In the genomic region with DNA sequence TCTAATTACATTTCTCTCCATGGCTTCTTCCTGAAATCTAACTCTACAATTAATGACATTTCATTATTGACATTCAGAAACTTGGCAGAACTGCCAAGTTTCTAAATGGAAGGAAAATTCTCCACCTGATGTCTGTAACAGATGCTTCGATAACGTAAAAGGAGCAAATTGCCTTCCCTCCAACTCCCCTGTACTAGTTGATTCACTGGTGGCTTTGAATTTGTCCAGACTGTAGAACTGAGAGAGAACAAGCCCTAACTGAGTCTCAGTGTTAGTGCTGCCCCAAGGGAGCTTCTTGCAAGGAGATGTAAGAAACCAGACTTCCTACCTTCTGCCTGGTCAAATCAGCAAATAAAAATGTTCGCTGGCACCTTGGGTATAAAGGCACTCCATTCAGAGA, we compare ENCODE assay signal across 25 cellular contexts.
"Had no signal": no experiment of that assay in that cellular context is flagged by ENCODE, and none has a peak within 500 bp of the region (broad histone marks: within the 10 kb centered on the region; RNA-seq: fewer than 3 reads in every experiment).

No MANE protein-coding gene starts in this region.

- H3K27me3 ChIP-seq: adrenal gland, MG63, Peyer's patch had no signal

- DNase-seq: activated CD4-positive, alpha-beta T cell treated with anti-CD3 and anti-CD28 coated beads for 48 hours; activated CD4-positive, alpha-beta T cell treated with anti-CD3 and anti-CD28 coated beads, Interleukin-2, amount 50 U/mL, for 4 hours; activated CD4-positive, CD25-positive, alpha-beta regulatory T cell treated with anti-CD3 and anti-CD28 coated beads, Interleukin-2, amount 50 U/mL, for 72 hours; activated CD8-positive, alpha-beta memory T cell treated with anti-CD3 and anti-CD28 coated beads, Interleukin-2, amount 50 U/mL, for 48 hours; activated CD8-positive, alpha-beta T cell treated with anti-CD3 and anti-CD28 coated beads, Interleukin-2, amount 10 ng/mL, durations not matched to agents 7 days and 5 days; activated naive CD4-positive, alpha-beta T cell treated with anti-CD3 and anti-CD28 coated beads, Interleukin-2, amount 50 U/mL, for 16 hours; activated naive CD8-positive, alpha-beta T cell treated with anti-CD3 and anti-CD28 coated beads, Interleukin-2, amount 10 ng/mL, durations not matched to agents 7 days and 5 days; activated T-cell treated with anti-CD3 and anti-CD28 coated beads, Interleukin-2, amount 50 U/mL, for 1 hour; adrenal gland; anterior cingulate cortex; cerebellar nuclear complex; MG63; MV-4-11; NCI-H1092 treated with DMSO at 0.1 percent for 48 hours; NCI-H1436 treated with DMSO at 0.1 percent for 48 hours; NCI-H1930; NCI-H2107; NCI-H2227 treated with DMSO at 0.1 percent for 48 hours; NCI-H446 treated with DMSO at 0.1 percent for 48 hours; NCI-H524 treated with DMSO at 0.1 percent for 48 hours; NCI-H774; NK-92 treated with Interleukin-12 subunit alpha and Interleukin-12 subunit beta, amount 100 ng/mL, for 24 hours; Peyer's patch; SHP77 treated with DMSO at 0.1 percent for 48 hours had no signal

- H3K36me3 ChIP-seq: adrenal gland, MG63, Peyer's patch had no signal

- H3K4me1 ChIP-seq: adrenal gland, Peyer's patch had no signal

- H3K9me3 ChIP-seq: adrenal gland, MG63, Peyer's patch had no signal

- H3K4me3 ChIP-seq: adrenal gland, MG63, Peyer's patch had no signal

- H3K27ac ChIP-seq: adrenal gland, KMS-11, Peyer's patch had no signal
